Comparison of ENCODE assay signal across 1 cellular context in genomic region chr5:54658014-54658413, GRCh38.
TF ChIP-seq lines count a peak whose summit lies in the region.

No MANE protein-coding gene starts in this region.

TF ChIP-seq in GM23338, 12 proteins besides CTCF, POLR2A, EP300 and RAD21 (continued from another document):
- TF ChIP-seq CREB1 (CRISPR knock-in tag; IDR thresholded peaks at IDR 0.05; ENCODE audit: low read depth) = no peak
- TF ChIP-seq POLR2AphosphoS5 (IDR thresholded peaks at IDR 0.05; ENCODE audit: low read depth) = no peak
- TF ChIP-seq STAT1 (IDR thresholded peaks at IDR 0.05; ENCODE audit: unreplicated experiment) = no peak
- TF ChIP-seq NANOG (IDR thresholded peaks at IDR 0.05; ENCODE audit: borderline replicate concordance) = no peak
- TF ChIP-seq EZH2 (IDR thresholded peaks at IDR 0.05; ENCODE audit: low read depth, unreplicated experiment) = no peak
- TF ChIP-seq ZNF114 (CRISPR knock-in tag; IDR thresholded peaks at IDR 0.05) = no peak
